Comparison of ENCODE assay signal across 19 cellular contexts in the genomic region with DNA sequence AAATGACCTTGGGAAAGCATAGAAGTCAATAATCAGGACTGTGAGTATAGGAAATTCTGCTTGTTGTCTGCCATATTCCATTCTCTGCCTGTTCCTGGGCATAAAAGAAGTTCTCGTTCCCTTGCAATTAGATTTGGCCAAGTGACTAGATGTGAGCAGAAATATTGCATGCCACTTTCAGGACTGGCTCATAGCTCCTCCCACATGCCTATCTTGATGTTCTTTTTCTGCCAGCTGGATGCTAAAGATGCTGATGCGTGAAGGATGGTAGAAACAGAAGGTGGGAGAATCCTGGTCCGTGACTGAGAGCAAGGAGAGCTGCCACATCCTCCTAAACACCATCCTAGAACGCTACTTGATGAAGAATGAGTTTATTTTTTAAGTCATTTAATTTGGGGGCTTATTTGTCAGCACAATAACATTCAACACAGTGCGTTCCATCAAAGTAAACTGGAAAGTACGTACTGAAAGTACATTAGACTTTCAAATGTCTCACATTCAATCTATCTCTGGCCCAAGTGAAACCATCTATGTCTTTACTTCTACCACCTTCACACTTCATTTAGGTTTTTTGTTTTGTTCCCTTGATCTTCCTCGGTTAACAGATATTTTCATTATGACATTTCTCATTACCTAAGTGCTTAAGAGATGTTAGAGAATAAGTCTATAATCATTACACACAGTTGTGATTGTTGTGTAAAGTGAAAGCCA.
DNase-seq lines count a peak whose midpoint lies in the region; ATAC-seq and TF ChIP-seq lines count a peak whose summit lies in the region.
"Had no signal": no experiment of that assay in that cellular context is flagged by ENCODE, and none has a peak within 500 bp of the region (broad histone marks: within the 10 kb centered on the region; RNA-seq: fewer than 3 reads in every experiment).

No MANE protein-coding gene starts in this region.

- no peaks in the 10 kb centered on the region for H3K9me3 Mint-ChIP-seq in activated CD4-positive, alpha-beta T cell treated with anti-CD3 and anti-CD28 coated beads for 36 hours (ENCODE audit: low read depth)
- peaks cover 2% of the 10 kb centered on the region for H3K9me3 Mint-ChIP-seq in memory B cell

- POLR2A ChIA-PET in activated CD4-positive, alpha-beta T cell treated with anti-CD3 and anti-CD28 coated beads for 36 hours (lab: Charles Lee): no interaction called here
- POLR2A ChIA-PET in HEK293 (lab: Yijun Ruan, JAX): no interaction called here

- H3K4me1 Mint-ChIP-seq in activated CD4-positive, alpha-beta T cell treated with anti-CD3 and anti-CD28 coated beads for 36 hours: no peaks in the 10 kb centered on the region
- H3K4me1 Mint-ChIP-seq in memory B cell: peaks cover 5% of the 10 kb centered on the region

- H3K4me1 ChIP-seq in HEK293 (ENCODE audit: control insufficient read depth, insufficient read depth, low read length): no peaks in the 10 kb centered on the region
- H3K4me1 ChIP-seq: BLaER1 treated with 17β-estradiol and CSF1 and Interleukin-3, amounts not matched to agents 10 nM and 100 nM had no signal

- no peak for DNase-seq in activated CD4-positive, alpha-beta T cell treated with anti-CD3 and anti-CD28 coated beads for 36 hours
- DNase-seq in activated CD4-positive, alpha-beta T cell treated with anti-CD3 and anti-CD28 coated beads, Interleukin-2, amount 50 U/mL, for 48 hours: no peak
- DNase-seq in memory B cell (ENCODE audit: low spot score in 2 of 2) (no peak), activated T-cell treated with anti-CD3 and anti-CD28 coated beads for 4 hours (no peak), sciatic nerve (ENCODE audit: low spot score) (no peak)
- DNase-seq: 8988T; CD4-positive, alpha-beta memory T cell; COR-L47; DMS79 treated with DMSO at 0.1 percent for 48 hours; GF-D8; KBM-7; MM.1S; NCI-H2029; NCI-H526 treated with DMSO at 0.1 percent for 48 hours; SHP77 had no signal

- no peak overlapping the region for H3K4me3 ChIP-seq in HEK293 (ENCODE audit: low read depth, low read length)
- H3K4me3 ChIP-seq: BLaER1 treated with 17β-estradiol and CSF1 and Interleukin-3, amounts not matched to agents 10 nM and 100 nM had no signal

- H3K27ac Mint-ChIP-seq in activated CD4-positive, alpha-beta T cell treated with anti-CD3 and anti-CD28 coated beads for 36 hours: no peak overlapping the region
- peak overlapping the region; percentile 8 for H3K27ac Mint-ChIP-seq in memory B cell
- H3K27ac Mint-ChIP-seq: CD4-positive, alpha-beta memory T cell had no signal

- intact Hi-C loops in activated CD4-positive, alpha-beta T cell treated with anti-CD3 and anti-CD28 coated beads for 36 hours (cut with DNase I, micrococcal nuclease): no loop called here
- intact Hi-C loops in sciatic nerve (cut with DNase I): no loop called here

- H3K36me3 ChIP-seq in HEK293 (ENCODE audit: control insufficient read depth in 2 of 2, insufficient read depth in 1 of 2, low read length in 2 of 2): no peaks in the 10 kb centered on the region
- H3K36me3 ChIP-seq: BLaER1 treated with 17β-estradiol and CSF1 and Interleukin-3, amounts not matched to agents 10 nM and 100 nM had no signal

- H3K36me3 Mint-ChIP-seq in activated CD4-positive, alpha-beta T cell treated with anti-CD3 and anti-CD28 coated beads for 36 hours (ENCODE audit: low read depth): no peaks in the 10 kb centered on the region
- H3K36me3 Mint-ChIP-seq in memory B cell: peaks cover 1% of the 10 kb centered on the region
- H3K36me3 Mint-ChIP-seq: CD4-positive, alpha-beta memory T cell had no signal

- peaks cover 26% of the 10 kb centered on the region for H3K27me3 Mint-ChIP-seq in activated CD4-positive, alpha-beta T cell treated with anti-CD3 and anti-CD28 coated beads for 36 hours
- H3K27me3 Mint-ChIP-seq in memory B cell: no peaks in the 10 kb centered on the region

- H3K27ac ChIP-seq in HEK293 (ENCODE audit: extremely low read depth, low read depth, low read length): no peak overlapping the region
- H3K27ac ChIP-seq: BLaER1 treated with 17β-estradiol and CSF1 and Interleukin-3, amounts not matched to agents 10 nM and 100 nM; RWPE1 had no signal

- TF ChIP-seq CTCF in HEK293 (tag by site-specific recombination; IDR thresholded peaks at IDR 0.05): no peak

- H3K4me3 Mint-ChIP-seq in activated CD4-positive, alpha-beta T cell treated with anti-CD3 and anti-CD28 coated beads for 36 hours: no peak overlapping the region
- no peak overlapping the region for H3K4me3 Mint-ChIP-seq in memory B cell

- no peaks in the 10 kb centered on the region for H3K9me3 ChIP-seq in HEK293 (ENCODE audit: control insufficient read depth, insufficient read depth, low read depth, low read length)
- H3K9me3 ChIP-seq: BLaER1 treated with 17β-estradiol and CSF1 and Interleukin-3, amounts not matched to agents 10 nM and 100 nM had no signal

- ATAC-seq in activated CD4-positive, alpha-beta T cell treated with anti-CD3 and anti-CD28 coated beads for 36 hours: peak; percentile 36
- ATAC-seq in memory B cell (ENCODE audit: low read depth): no peak
- ATAC-seq in HG03378 (IDR thresholded peaks at IDR 0.05; ENCODE audit: unreplicated experiment): no peak
- no peak for ATAC-seq in sciatic nerve

- CTCF ChIA-PET in activated CD4-positive, alpha-beta T cell treated with anti-CD3 and anti-CD28 coated beads for 36 hours (lab: Charles Lee): interaction anchor here (3.6 kb wide), 1 partner anchor 43 kb away, joined by 9 read pairs; no protein-coding TSS in a partner anchor
- CTCF ChIA-PET in HEK293 (lab: Yijun Ruan, JAX): interaction anchor here (0.6 kb wide), 1 partner anchor 105 kb away, joined by 3 read pairs; no protein-coding TSS in a partner anchor

TF ChIP-seq in HEK293, 187 proteins besides CTCF, POLR2A, EP300 and RAD21:
- TF ChIP-seq ZNF791 (tag by site-specific recombination; IDR thresholded peaks at IDR 0.05) (no peak), FEZF1 (tag by site-specific recombination; IDR thresholded peaks at IDR 0.05) (peak; percentile 55; the same call in 1 of the 2 replicates)
TF ChIP-seq in HEK293: peak in this region for 1.
